Comparison of ENCODE assay signal across 8 cellular contexts in the genomic region with DNA sequence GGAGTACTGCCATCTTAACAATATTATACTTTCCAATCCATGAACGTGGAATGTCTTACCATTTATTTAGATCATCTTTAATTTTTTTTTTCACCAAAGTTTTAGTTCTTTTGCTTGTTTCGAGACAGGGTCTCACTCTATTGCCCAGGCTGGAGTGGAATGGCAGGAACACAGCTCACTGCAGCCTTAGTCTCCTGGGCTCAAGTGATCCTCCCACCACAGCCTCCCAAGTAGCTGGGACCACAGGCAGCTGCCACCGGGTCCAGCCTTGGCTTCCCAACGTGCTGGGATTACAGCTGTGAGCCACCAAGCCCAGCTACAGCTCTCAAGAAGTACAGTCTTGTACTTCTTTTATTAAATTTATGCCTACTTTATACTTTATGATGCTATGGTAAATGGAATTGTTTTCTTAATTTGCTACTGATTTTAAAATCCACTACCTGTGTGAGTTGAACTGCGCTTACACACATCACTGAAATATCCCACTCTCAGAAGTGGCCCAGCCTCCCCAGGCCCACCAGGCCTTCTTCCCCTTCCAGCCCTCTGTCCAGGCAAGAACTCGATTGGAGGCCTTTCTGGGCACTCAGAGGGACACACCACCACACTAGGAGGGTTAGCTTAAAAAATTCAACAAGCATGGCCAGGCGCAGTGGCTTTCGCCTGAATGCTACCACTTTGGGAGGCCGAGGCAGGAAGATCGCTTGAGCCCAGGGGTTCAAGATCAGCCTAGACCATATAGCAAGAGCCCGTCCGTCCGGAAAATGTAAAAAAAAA. TPM values are rescaled to one million over a fixed set of nuclear protein-coding genes. Genes with fewer than 3 reads are reported as not detected.
DNase-seq lines count a peak whose midpoint lies in the region; FAIRE-seq and TF ChIP-seq lines count a peak whose summit lies in the region.

No MANE protein-coding gene starts in this region.

- H3K79me2 ChIP-seq in OCI-LY7 (ENCODE audit: insufficient read depth, low read depth, low read length), result peaks cover 28% of the 10 kb centered on the region
- H3K79me2 ChIP-seq in H1 (ENCODE audit: control insufficient read depth in 1 of 2, insufficient read depth in 2 of 2, low read length in 2 of 2), result peaks cover 0 to 13% of the 10 kb centered on the region in 2 experiments; a peak in 1 of 4 replicates

- H3K23ac ChIP-seq in H1 (ENCODE audit: insufficient read length), result no peak overlapping the region

- H3K27me3 Mint-ChIP-seq in CD4-positive, alpha-beta memory T cell, result no peaks in the 10 kb centered on the region

- H3K4me1 ChIP-seq in CD4-positive, alpha-beta memory T cell (ENCODE audit: insufficient read depth, low read length), result peaks cover 20% of the 10 kb centered on the region
- H3K4me1 ChIP-seq in OCI-LY7 (ENCODE audit: insufficient read depth, low read length, poor library complexity, severe bottlenecking) (peaks cover 17% of the 10 kb centered on the region), H1 (replicated peaks in 1 of 4; ENCODE audit: control insufficient read depth in 3 of 4, insufficient read depth in 4 of 4, low read length in 3 of 4) (peaks cover 0 to 6% (median 2%) of the 10 kb centered on the region in 4 experiments; a peak in 3 of 7 replicates), neuron (ENCODE audit: insufficient read depth, low read length) (peaks cover 11% of the 10 kb centered on the region)

- H2BK120ac ChIP-seq in H1 (replicated peaks; ENCODE audit: low read depth, low read length), result no peak overlapping the region

- H3K36me3 ChIP-seq in CD4-positive, alpha-beta memory T cell (ENCODE audit: insufficient read depth, low read length), result no peaks in the 10 kb centered on the region
- H3K36me3 ChIP-seq in OCI-LY7 (ENCODE audit: insufficient read depth, low read length) (peaks cover 11% of the 10 kb centered on the region; the same call in 1 of the 2 replicates), H1 (ENCODE audit: control insufficient read depth in 2 of 4, insufficient read depth in 4 of 4, low read length in 3 of 4) (no peaks in the 10 kb centered on the region), neuron (ENCODE audit: insufficient read depth, low read length) (no peaks in the 10 kb centered on the region)

- 53% methylated on average over 13 of the region's 13 CpGs; no CpG with 5 or more reads in 1 of the 2 experiments for WGBS in H1 (ENCODE audit: extremely low coverage in 1 of 2, insufficient coverage in 1 of 2, insufficient read length in 1 of 2, insufficient replicate concordance in 2 of 2, low coverage in 1 of 2, low lambda C conversion rate in 2 of 2, missing lambda C conversion rate in 1 of 2), 2 experiments

- TF ChIP-seq CTCF in OCI-LY7 (conservative IDR thresholded peaks at IDR 0.05; ENCODE audit: low read length) (no peak), H1 (IDR thresholded peaks at IDR 0.05; ENCODE audit: control extremely low read depth in 1 of 3, insufficient read depth in 1 of 3, low read depth in 1 of 3, low read length in 3 of 3) (no peak)

- CTCF ChIA-PET in CD4-positive, alpha-beta memory T cell (lab: Charles Lee; ENCODE audit: partially characterized antibody), result interaction anchor here (0.6 to 4.3 kb wide), 7 partner anchors 12 to 63 kb away, joined by 3 to 37 read pairs (median 3); no protein-coding TSS in a partner anchor
- CTCF ChIA-PET in OCI-LY7 (lab: Charles Lee; ENCODE audit: unreplicated experiment) (interaction anchor here (1.1 to 2.1 kb wide), 3 partner anchors 12 to 20 kb away, joined by 3 to 7 read pairs (median 5); no protein-coding TSS in a partner anchor), H1 (lab: Charles Lee; ENCODE audit: partially characterized antibody) (interaction anchor here (0.6 to 14.0 kb wide), 7 partner anchors 12 to 144 kb away, joined by 3 to 130 read pairs (median 4); no protein-coding TSS in a partner anchor)

- POLR2A ChIA-PET in CD4-positive, alpha-beta memory T cell (lab: Charles Lee; ENCODE audit: partially characterized antibody), result interaction anchor here (0.6 to 5.6 kb wide), 10 partner anchors 9 to 349 kb away, joined by 3 to 69 read pairs (median 7); a partner anchor contains a TSS
- POLR2A ChIA-PET in OCI-LY7 (lab: Charles Lee), result interaction anchor here (0.7 to 4.4 kb wide), 6 partner anchors 12 to 458 kb away, joined by 3 to 33 read pairs (median 4); no protein-coding TSS in a partner anchor
- POLR2A ChIA-PET in H1 (lab: Charles Lee; ENCODE audit: partially characterized antibody), result interaction anchor here (0.6 to 6.0 kb wide), 15 partner anchors 9 to 1479 kb away, joined by 3 to 58 read pairs (median 6); a partner anchor contains a TSS

- peak overlapping the region; percentile 50 to 96 for H3K4me3 ChIP-seq in CD4-positive, alpha-beta memory T cell (ENCODE audit: low read length in 2 of 2)
- H3K4me3 ChIP-seq in OCI-LY7 (ENCODE audit: low read depth, low read length, poor library complexity, severe bottlenecking) (peak overlapping the region; percentile 83), H1 (ENCODE audit: extremely low read depth in 1 of 4, insufficient read depth in 2 of 4, low read depth in 3 of 4, low read length in 4 of 4) (peak overlapping the region; percentile 73 to 91 (median 79)), neuron (ENCODE audit: low read length) (peak overlapping the region; percentile 69)

- peak overlapping the region; percentile 65; the same call in 1 of the 2 replicates for H2AK5ac ChIP-seq in H1 (ENCODE audit: low read depth, low read length)

- no peaks in the 10 kb centered on the region for H3K9me3 Mint-ChIP-seq in CD4-positive, alpha-beta memory T cell

- no peak overlapping the region for H2BK15ac ChIP-seq in H1 (ENCODE audit: low read length)

- no peak for TF ChIP-seq RAD21 in H1 (IDR thresholded peaks at IDR 0.05 in 1 of 2, conservative IDR thresholded peaks at IDR 0.05 in 1 of 2; ENCODE audit: low read depth in 2 of 2, low read length in 2 of 2)

- H3K27ac Mint-ChIP-seq in CD4-positive, alpha-beta memory T cell, result peak overlapping the region in 6 of 7 donors; percentile 81 to 100 (median 98)

- peaks cover 3% of the 10 kb centered on the region; the same call in 1 of the 2 replicates for H3K23me2 ChIP-seq in H1 (ENCODE audit: low read depth, low read length)

- H3K4ac ChIP-seq in H1 (replicated peaks; ENCODE audit: insufficient read length, low read depth, low read length), result peak overlapping the region; percentile 53

- no peaks in the 10 kb centered on the region for H3K27me3 ChIP-seq in CD4-positive, alpha-beta memory T cell (ENCODE audit: insufficient read depth, low read length)
- no peaks in the 10 kb centered on the region for H3K27me3 ChIP-seq in H1 (replicated peaks in 1 of 4; ENCODE audit: control insufficient read depth in 3 of 4, extremely low read depth in 1 of 4, insufficient read depth in 3 of 4, low read length in 3 of 4)
- H3K27me3 ChIP-seq in neuron (ENCODE audit: insufficient read depth, low read length), result no peaks in the 10 kb centered on the region

- TF ChIP-seq POLR2A in H1 (IDR thresholded peaks at IDR 0.05; ENCODE audit: control extremely low read depth in 1 of 2, low read depth in 2 of 2, low read length in 2 of 2), result no peak

- DNase-seq in CD4-positive, alpha-beta memory T cell, result no peak
- DNase-seq in OCI-LY7 (ENCODE audit: low spot score) (peak; percentile 27), H1 (ENCODE audit: low read depth in 1 of 2, low spot score in 2 of 2) (no peak), cerebellar nuclear complex (lab: John Stamatoyannopoulos, UW) (no peak), NCI-H510A (lab: John Stamatoyannopoulos, UW) (no peak), KG1 (lab: John Stamatoyannopoulos, UW) (no peak)
- DNase-seq in stimulated activated CD4-positive, alpha-beta T cell treated with anti-CD3 and anti-CD28 coated beads, Interleukin-2, amount 100 ng/mL, for 48 hours, result no peak

- FAIRE-seq in H1 (lab: Jason Lieb, UNC), result no peak

- H3K9me3 ChIP-seq in CD4-positive, alpha-beta memory T cell (ENCODE audit: control insufficient read depth in 1 of 2, low read length in 2 of 2), result no peaks in the 10 kb centered on the region
- H3K9me3 ChIP-seq in OCI-LY7 (ENCODE audit: low read length), result no peaks in the 10 kb centered on the region
- no peaks in the 10 kb centered on the region for H3K9me3 ChIP-seq in H1 (ENCODE audit: insufficient read depth in 2 of 2, low read depth in 1 of 2, low read length in 1 of 2)
- peaks cover 1% of the 10 kb centered on the region for H3K9me3 ChIP-seq in neuron (ENCODE audit: low read length)

- peaks cover 0 to 4% of the 10 kb centered on the region in 2 donors for H3K36me3 Mint-ChIP-seq in CD4-positive, alpha-beta memory T cell

- BruUV-seq in OCI-LY7 (replicated peaks; lab: Mats Ljungman, UMichigan), result no TSS peak

- peak overlapping the region; percentile 65 for H4K91ac ChIP-seq in H1 (replicated peaks; ENCODE audit: insufficient read length, low read length)

- H2BK5ac ChIP-seq in H1 (ENCODE audit: low read depth, low read length), result no peak overlapping the region

- H2BK12ac ChIP-seq in H1 (ENCODE audit: low read depth, low read length), result no peak overlapping the region

- H4K5ac ChIP-seq in H1 (ENCODE audit: insufficient read length, low read depth, low read length), result peak overlapping the region; percentile 18

- H2AFZ ChIP-seq in OCI-LY7 (ENCODE audit: low read length) (peak overlapping the region; percentile 32; the same call in 1 of the 2 replicates), H1 (ENCODE audit: low read length) (no peak overlapping the region), neuron (ENCODE audit: low read depth, low read length) (no peak overlapping the region)

- peak overlapping the region; percentile 92 for H3K27ac ChIP-seq in CD4-positive, alpha-beta memory T cell (ENCODE audit: low read depth, low read length)
- peak overlapping the region; percentile 74 for H3K27ac ChIP-seq in OCI-LY7 (ENCODE audit: low read depth, low read length, poor library complexity, severe bottlenecking)
- no peak overlapping the region for H3K27ac ChIP-seq in H1 (ENCODE audit: low read depth, low read length)

- H3K9ac ChIP-seq in H1 (replicated peaks in 1 of 4; ENCODE audit: extremely low read depth in 1 of 4, low read depth in 3 of 4, low read length in 3 of 4), result peak overlapping the region in 3 of 4 experiments; percentile 48 to 71 (median 52); a peak in 6 of 7 replicates

- no peaks in the 10 kb centered on the region for H3K79me1 ChIP-seq in H1 (ENCODE audit: low read depth, low read length)

- H4K20me1 ChIP-seq in OCI-LY7 (ENCODE audit: insufficient read depth, low read length) (no peaks in the 10 kb centered on the region), H1 (replicated peaks in 1 of 2; ENCODE audit: control insufficient read depth in 1 of 2, insufficient read depth in 2 of 2, low read length in 2 of 2) (peaks cover 0 to 4% of the 10 kb centered on the region in 2 experiments)

- no peak for TF ChIP-seq EP300 in H1 (IDR thresholded peaks at IDR 0.05; ENCODE audit: borderline replicate concordance in 1 of 2, low read depth in 2 of 2, low read length in 2 of 2)

- no peak overlapping the region for H3K56ac ChIP-seq in H1 (replicated peaks; ENCODE audit: insufficient read length, low read depth, low read length)

- no peak overlapping the region for H3K14ac ChIP-seq in H1 (ENCODE audit: insufficient read length)

- H4K8ac ChIP-seq in H1 (ENCODE audit: extremely low read depth, insufficient read depth, low read length), result peak overlapping the region; percentile 57; the same call in 1 of the 2 replicates

- H3K4me3 Mint-ChIP-seq in CD4-positive, alpha-beta memory T cell, result peak overlapping the region; percentile 97 to 100 (median 99)

- H3K9me2 ChIP-seq in OCI-LY7 (ENCODE audit: insufficient read depth, low read length), result no peaks in the 10 kb centered on the region

- intact Hi-C loops in CD4-positive, alpha-beta memory T cell (cut with micrococcal nuclease), result loop anchor here (5.0 kb wide), 1 partner anchor 422 kb away; a partner anchor contains a TSS
- intact Hi-C loops in OCI-LY7 (cut with micrococcal nuclease; ENCODE audit: unreplicated experiment), result loop anchor here (5.0 kb wide), 1 partner anchor 103 kb away; a partner anchor contains a TSS

- H2BK20ac ChIP-seq in H1 (ENCODE audit: low read length), result no peak overlapping the region

- H3K18ac ChIP-seq in H1 (ENCODE audit: extremely low read depth, low read length), result no peak overlapping the region; the same call in 1 of the 2 replicates

- peaks cover 17 to 47% (median 30%) of the 10 kb centered on the region in 4 donors for H3K4me1 Mint-ChIP-seq in CD4-positive, alpha-beta memory T cell

- H3K4me2 ChIP-seq in OCI-LY7 (ENCODE audit: low read length) (peak overlapping the region; percentile 78), H1 (ENCODE audit: insufficient read depth in 1 of 2, low read depth in 2 of 2, low read length in 2 of 2) (peak overlapping the region; percentile 62 to 88)

RNA-seq across cellular contexts. Expression of a gene that starts 1.0 kb away (rescaled TPM):
- 10 to 100 TPM; 76.3 to 80.0 TPM for total RNA-seq in CD4-positive, alpha-beta memory T cell
- polyA plus RNA-seq in CD4-positive, alpha-beta memory T cell, result 10 to 100 TPM; 39.7 to 61.1 TPM
- total RNA-seq in OCI-LY7 (2014; rRNA removed; shearing (Covaris generic)), result 86.5 and 107 TPM in 2 replicates
- 146 and 158 TPM in 2 replicates for total RNA-seq in OCI-LY7 (2022)
- 67.5 and 72.8 TPM in 2 replicates for total RNA-seq in H1 (2021; fragmentation: NEBNext Ultra II Directional; extraction: Animal tissue kit (Norgen Biotek cat#: 25700))
- 164 and 193 TPM in 2 replicates for polyA plus RNA-seq in H1 (2011; rRNA removed)
- polyA plus RNA-seq in H1 (2011; cell fraction: cytosol; rRNA removed), result 96.2 TPM
- 101 TPM for polyA plus RNA-seq in H1 (2011; cell fraction: nucleus; rRNA removed)
- 35.4 to 76.9 TPM (median 68.3 TPM) in 4 replicates for polyA plus RNA-seq in H1 (2012, experiment 1 of 2)
- polyA plus RNA-seq in H1 (2012, experiment 2 of 2), result 98.6 TPM
- 67.1 TPM for polyA plus RNA-seq in H1 (2013, experiment 1 of 2)
- 69.4 TPM for polyA plus RNA-seq in H1 (2013, experiment 2 of 2)
- 29.5 and 49.1 TPM in 2 replicates for polyA minus RNA-seq in H1 (2011; rRNA and poly(A)+ RNA removed)
- polyA minus RNA-seq in H1 (2011; cell fraction: cytosol; rRNA and poly(A)+ RNA removed), result 51.8 TPM
- polyA minus RNA-seq in H1 (2011; cell fraction: nucleus; rRNA and poly(A)+ RNA removed), result 48.9 TPM

RNA-seq across cellular contexts. Expression of a gene that starts 40.1 kb away (rescaled TPM):
- total RNA-seq in CD4-positive, alpha-beta memory T cell, result 10 to 100 TPM in 1 of 2 experiments, 1 to 10 TPM in 1; 9.2 to 10.1 TPM
- 1 to 10 TPM; 5.2 to 6.6 TPM for polyA plus RNA-seq in CD4-positive, alpha-beta memory T cell
- total RNA-seq in OCI-LY7 (2014; rRNA removed; shearing (Covaris generic)), result 2.5 and 3.3 TPM in 2 replicates
- total RNA-seq in OCI-LY7 (2022), result 2.7 and 3.2 TPM in 2 replicates
- total RNA-seq in H1 (2021; fragmentation: NEBNext Ultra II Directional; extraction: Animal tissue kit (Norgen Biotek cat#: 25700)), result 7.3 and 7.5 TPM in 2 replicates
- 9.1 and 12.2 TPM in 2 replicates for polyA plus RNA-seq in H1 (2011; rRNA removed)
- polyA plus RNA-seq in H1 (2011; cell fraction: cytosol; rRNA removed), result 8.1 TPM
- polyA plus RNA-seq in H1 (2011; cell fraction: nucleus; rRNA removed), result 15.3 TPM
- polyA plus RNA-seq in H1 (2012, experiment 1 of 2), result 4.2 to 9.8 TPM (median 8.2 TPM) in 4 replicates
- polyA plus RNA-seq in H1 (2012, experiment 2 of 2), result 5.6 TPM
- polyA plus RNA-seq in H1 (2013, experiment 1 of 2), result 6.3 TPM
- 6.9 TPM for polyA plus RNA-seq in H1 (2013, experiment 2 of 2)
- polyA minus RNA-seq in H1 (2011; rRNA and poly(A)+ RNA removed), result 4.7 and 5.0 TPM in 2 replicates
- polyA minus RNA-seq in H1 (2011; cell fraction: cytosol; rRNA and poly(A)+ RNA removed), result 11.1 TPM
- 9.1 TPM for polyA minus RNA-seq in H1 (2011; cell fraction: nucleus; rRNA and poly(A)+ RNA removed)

RNA-seq across cellular contexts. Expression of a gene that starts 45.0 kb away (rescaled TPM):
- 10 to 100 TPM; 68.3 to 74.7 TPM for total RNA-seq in CD4-positive, alpha-beta memory T cell
- 10 to 100 TPM; 14.1 to 24.9 TPM for polyA plus RNA-seq in CD4-positive, alpha-beta memory T cell
- total RNA-seq in OCI-LY7 (2014; rRNA removed; shearing (Covaris generic)), result 43.0 and 49.6 TPM in 2 replicates
- 57.2 and 68.6 TPM in 2 replicates for total RNA-seq in OCI-LY7 (2022)
- total RNA-seq in H1 (2021; fragmentation: NEBNext Ultra II Directional; extraction: Animal tissue kit (Norgen Biotek cat#: 25700)), result 40.4 and 44.7 TPM in 2 replicates
- polyA plus RNA-seq in H1 (2011; rRNA removed), result 58.1 and 62.8 TPM in 2 replicates
- polyA plus RNA-seq in H1 (2011; cell fraction: cytosol; rRNA removed), result 56.3 TPM
- polyA plus RNA-seq in H1 (2011; cell fraction: nucleus; rRNA removed), result 79.4 TPM
- polyA plus RNA-seq in H1 (2012, experiment 1 of 2), result 41.1 to 44.8 TPM (median 43.8 TPM) in 4 replicates
- 44.9 TPM for polyA plus RNA-seq in H1 (2012, experiment 2 of 2)
- 54.5 TPM for polyA plus RNA-seq in H1 (2013, experiment 1 of 2)
- polyA plus RNA-seq in H1 (2013, experiment 2 of 2), result 59.4 TPM
- 72.7 and 96.7 TPM in 2 replicates for polyA minus RNA-seq in H1 (2011; rRNA and poly(A)+ RNA removed)
- polyA minus RNA-seq in H1 (2011; cell fraction: cytosol; rRNA and poly(A)+ RNA removed), result 48.0 TPM
- polyA minus RNA-seq in H1 (2011; cell fraction: nucleus; rRNA and poly(A)+ RNA removed), result 21.6 TPM

RNA-seq across cellular contexts. Expression of a gene that starts 49.7 kb away (rescaled TPM):
- not detected for total RNA-seq in CD4-positive, alpha-beta memory T cell
- not detected for polyA plus RNA-seq in CD4-positive, alpha-beta memory T cell
- not detected in 2 replicates for total RNA-seq in OCI-LY7 (2014; rRNA removed; shearing (Covaris generic))
- not detected in 2 replicates for total RNA-seq in OCI-LY7 (2022)
- not detected in 2 replicates for total RNA-seq in H1 (2021; fragmentation: NEBNext Ultra II Directional; extraction: Animal tissue kit (Norgen Biotek cat#: 25700))
- polyA plus RNA-seq in H1 (2011; rRNA removed), result not detected in 2 replicates
- polyA plus RNA-seq in H1 (2011; cell fraction: cytosol; rRNA removed), result not detected
- not detected for polyA plus RNA-seq in H1 (2011; cell fraction: nucleus; rRNA removed)
- not detected in 4 replicates for polyA plus RNA-seq in H1 (2012, experiment 1 of 2)
- not detected for polyA plus RNA-seq in H1 (2012, experiment 2 of 2)
- not detected for polyA plus RNA-seq in H1 (2013, experiment 1 of 2)
- not detected for polyA plus RNA-seq in H1 (2013, experiment 2 of 2)
- polyA minus RNA-seq in H1 (2011; rRNA and poly(A)+ RNA removed), result not detected in 2 replicates
- not detected for polyA minus RNA-seq in H1 (2011; cell fraction: cytosol; rRNA and poly(A)+ RNA removed)
- polyA minus RNA-seq in H1 (2011; cell fraction: nucleus; rRNA and poly(A)+ RNA removed), result not detected
